ENCODE assay signal across 14 cellular contexts in genomic region chr15:85693277-85693676, GRCh38.
DNase-seq lines count a peak whose midpoint lies in the region; ATAC-seq and TF ChIP-seq lines count a peak whose summit lies in the region.
"Had no signal": no experiment of that assay in that cellular context is flagged by ENCODE, and none has a peak within 500 bp of the region (broad histone marks: within the 10 kb centered on the region; RNA-seq: fewer than 3 reads in every experiment).

No MANE protein-coding gene starts in this region.

- ATAC-seq in HG02943 (IDR thresholded peaks at IDR 0.05; ENCODE audit: low read depth, unreplicated experiment) (peak; percentile 15), body of pancreas (no peak)
- ATAC-seq in stimulated activated effector memory CD8-positive, alpha-beta T cell treated with anti-CD3 and anti-CD28 coated beads, Interleukin-12 subunit alpha, Interleukin-12 subunit beta, amount 100 ng/mL, for 72 hours = no peak
- ATAC-seq: foreskin keratinocyte, Panc1 had no signal

- no peak for TF ChIP-seq EP300 in esophagus muscularis mucosa (IDR thresholded peaks at IDR 0.05)

- H3K4me3 ChIP-seq in dorsolateral prefrontal cortex (no peak overlapping the region), body of pancreas (no peak overlapping the region), esophagus muscularis mucosa (no peak overlapping the region)

- H3K36me3 Mint-ChIP-seq in T-helper 1 cell treated with Interleukin-12 subunit alpha and Interleukin-12 subunit beta and Interleukin-4 antibody, amounts not matched to agents 30 μg/mL and 1 μg/mL, for 36 hours (ENCODE audit: low read depth) = peaks cover 41% of the 10 kb centered on the region
- H3K36me3 Mint-ChIP-seq in activated CD4-positive, alpha-beta memory T cell treated with anti-CD3 and anti-CD28 coated beads for 36 hours = peaks cover 47% of the 10 kb centered on the region
- H3K36me3 Mint-ChIP-seq in stimulated activated effector memory CD8-positive, alpha-beta T cell treated with anti-CD3 and anti-CD28 coated beads, Interleukin-12 subunit alpha, Interleukin-12 subunit beta, amount 100 ng/mL, for 72 hours = peaks cover 90% of the 10 kb centered on the region

- H3K4me1 Mint-ChIP-seq in T-helper 1 cell treated with Interleukin-12 subunit alpha and Interleukin-12 subunit beta and Interleukin-4 antibody, amounts not matched to agents 30 μg/mL and 1 μg/mL, for 36 hours (ENCODE audit: low read depth) = peaks cover 51% of the 10 kb centered on the region
- peaks cover 79% of the 10 kb centered on the region for H3K4me1 Mint-ChIP-seq in activated CD4-positive, alpha-beta memory T cell treated with anti-CD3 and anti-CD28 coated beads for 36 hours (ENCODE audit: low read depth)
- peaks cover 71% of the 10 kb centered on the region for H3K4me1 Mint-ChIP-seq in stimulated activated effector memory CD8-positive, alpha-beta T cell treated with anti-CD3 and anti-CD28 coated beads, Interleukin-12 subunit alpha, Interleukin-12 subunit beta, amount 100 ng/mL, for 72 hours

- H3K27me3 Mint-ChIP-seq in T-helper 1 cell treated with Interleukin-12 subunit alpha and Interleukin-12 subunit beta and Interleukin-4 antibody, amounts not matched to agents 30 μg/mL and 1 μg/mL, for 36 hours (ENCODE audit: low read depth) = no peaks in the 10 kb centered on the region
- H3K27me3 Mint-ChIP-seq in activated CD4-positive, alpha-beta memory T cell treated with anti-CD3 and anti-CD28 coated beads for 36 hours = no peaks in the 10 kb centered on the region

- TF ChIP-seq CTCF in dorsolateral prefrontal cortex (IDR thresholded peaks at IDR 0.05 in 54 of 56, conservative IDR thresholded peaks at IDR 0.05 in 2 of 56; ENCODE audit: low read depth in 1 of 56, partially characterized antibody in 56 of 56) (no peak), body of pancreas (IDR thresholded peaks at IDR 0.05) (no peak), esophagus muscularis mucosa (IDR thresholded peaks at IDR 0.05) (no peak)

- peak overlapping the region; percentile 90 for H3K27ac Mint-ChIP-seq in T-helper 1 cell treated with Interleukin-12 subunit alpha and Interleukin-12 subunit beta and Interleukin-4 antibody, amounts not matched to agents 30 μg/mL and 1 μg/mL, for 36 hours
- H3K27ac Mint-ChIP-seq in activated CD4-positive, alpha-beta memory T cell treated with anti-CD3 and anti-CD28 coated beads for 36 hours = peak overlapping the region; percentile 98
- peak overlapping the region; percentile 97 for H3K27ac Mint-ChIP-seq in stimulated activated effector memory CD8-positive, alpha-beta T cell treated with anti-CD3 and anti-CD28 coated beads, Interleukin-12 subunit alpha, Interleukin-12 subunit beta, amount 100 ng/mL, for 72 hours

- H3K27ac ChIP-seq in dorsolateral prefrontal cortex (peak overlapping the region in 13 of 59 donors; percentile 0 to 44 (median 17)), body of pancreas (peak overlapping the region in 2 of 4 donors; percentile 24 to 48), esophagus muscularis mucosa (replicated peaks in 1 of 4) (peak overlapping the region in 2 of 4 donors; percentile 39 to 46)
- H3K27ac ChIP-seq: foreskin keratinocyte had no signal

- H3K4me1 ChIP-seq in body of pancreas = peaks cover 16% of the 10 kb centered on the region
- peaks cover 36 to 53% (median 47%) of the 10 kb centered on the region in 4 donors for H3K4me1 ChIP-seq in esophagus muscularis mucosa
- H3K4me1 ChIP-seq: foreskin keratinocyte had no signal

- POLR2A ChIA-PET in activated CD4-positive, alpha-beta memory T cell treated with anti-CD3 and anti-CD28 coated beads for 36 hours (lab: Charles Lee) = interaction anchor here (0.6 to 6.2 kb wide), 6 partner anchors 9 to 962 kb away, joined by 6 to 133 read pairs (median 16); no protein-coding TSS in a partner anchor

- CTCF ChIA-PET in activated CD4-positive, alpha-beta memory T cell treated with anti-CD3 and anti-CD28 coated beads for 36 hours (lab: Charles Lee) = interaction anchor here (1.0 to 6.1 kb wide), 4 partner anchors 10 to 107 kb away, joined by 3 to 42 read pairs (median 4); no protein-coding TSS in a partner anchor

- WGBS in body of pancreas, 2 donors = 57 to 58% methylated on average over 2 of the region's 2 CpGs
- WGBS in esophagus muscularis mucosa = 56% methylated on average over 2 of the region's 2 CpGs

- no peaks in the 10 kb centered on the region for H3K9me3 Mint-ChIP-seq in T-helper 1 cell treated with Interleukin-12 subunit alpha and Interleukin-12 subunit beta and Interleukin-4 antibody, amounts not matched to agents 30 μg/mL and 1 μg/mL, for 36 hours
- H3K9me3 Mint-ChIP-seq in activated CD4-positive, alpha-beta memory T cell treated with anti-CD3 and anti-CD28 coated beads for 36 hours = no peaks in the 10 kb centered on the region
- H3K9me3 Mint-ChIP-seq in stimulated activated effector memory CD8-positive, alpha-beta T cell treated with anti-CD3 and anti-CD28 coated beads, Interleukin-12 subunit alpha, Interleukin-12 subunit beta, amount 100 ng/mL, for 72 hours = no peaks in the 10 kb centered on the region

- peaks cover 0 to 15% of the 10 kb centered on the region in 2 donors for H3K36me3 ChIP-seq in body of pancreas (replicated peaks in 1 of 2; ENCODE audit: insufficient read depth in 1 of 2, low read depth in 2 of 2)
- H3K36me3 ChIP-seq in esophagus muscularis mucosa = peaks cover 16 to 73% (median 57%) of the 10 kb centered on the region in 4 donors

- DNase-seq in T-helper 1 cell (no peak), dorsolateral prefrontal cortex (no peak), body of pancreas (no peak), esophagus muscularis mucosa (ENCODE audit: extremely low spot score) (no peak)
- DNase-seq in activated CD4-positive, alpha-beta memory T cell treated with anti-CD3 and anti-CD28 coated beads for 36 hours = no peak
- no peak for DNase-seq in stimulated activated effector memory CD8-positive, alpha-beta T cell treated with anti-CD3 and anti-CD28 coated beads, Interleukin-12 subunit alpha, Interleukin-12 subunit beta, amount 100 ng/mL, for 72 hours (ENCODE audit: low spot score in 2 of 2)
- DNase-seq: central memory CD4-positive, alpha-beta T cell; foreskin keratinocyte; NCI-H1417 treated with DMSO at 0.1 percent for 48 hours; stimulated activated CD4-positive, alpha-beta T cell treated with anti-CD3 and anti-CD28 coated beads, Interleukin-15, amount 100 ng/mL, for 24 hours; substantia nigra had no signal

- no peaks in the 10 kb centered on the region for H3K9me3 ChIP-seq in body of pancreas
- H3K9me3 ChIP-seq in esophagus muscularis mucosa = no peaks in the 10 kb centered on the region

- no peak for TF ChIP-seq POLR2A in body of pancreas (IDR thresholded peaks at IDR 0.05)
- TF ChIP-seq POLR2A in esophagus muscularis mucosa (IDR thresholded peaks at IDR 0.05; ENCODE audit: low read depth) = no peak

- H3K4me3 Mint-ChIP-seq in T-helper 1 cell treated with Interleukin-12 subunit alpha and Interleukin-12 subunit beta and Interleukin-4 antibody, amounts not matched to agents 30 μg/mL and 1 μg/mL, for 36 hours = peak overlapping the region; percentile 91
- peak overlapping the region; percentile 81 for H3K4me3 Mint-ChIP-seq in activated CD4-positive, alpha-beta memory T cell treated with anti-CD3 and anti-CD28 coated beads for 36 hours
- peak overlapping the region; percentile 80 for H3K4me3 Mint-ChIP-seq in stimulated activated effector memory CD8-positive, alpha-beta T cell treated with anti-CD3 and anti-CD28 coated beads, Interleukin-12 subunit alpha, Interleukin-12 subunit beta, amount 100 ng/mL, for 72 hours

- intact Hi-C loops in activated CD4-positive, alpha-beta memory T cell treated with anti-CD3 and anti-CD28 coated beads for 36 hours (cut with micrococcal nuclease) = no loop called here
- intact Hi-C loops in dorsolateral prefrontal cortex (cut with DNase I) (no loop called here), body of pancreas (cut with DNase I) (no loop called here), esophagus muscularis mucosa (cut with DNase I) (no loop called here)

- H3K27me3 ChIP-seq in dorsolateral prefrontal cortex (no peaks in the 10 kb centered on the region), body of pancreas (no peaks in the 10 kb centered on the region), esophagus muscularis mucosa (no peaks in the 10 kb centered on the region)
- H3K27me3 ChIP-seq: foreskin keratinocyte had no signal
